ENCODE assay signal across 1 cellular context in the genomic region with DNA sequence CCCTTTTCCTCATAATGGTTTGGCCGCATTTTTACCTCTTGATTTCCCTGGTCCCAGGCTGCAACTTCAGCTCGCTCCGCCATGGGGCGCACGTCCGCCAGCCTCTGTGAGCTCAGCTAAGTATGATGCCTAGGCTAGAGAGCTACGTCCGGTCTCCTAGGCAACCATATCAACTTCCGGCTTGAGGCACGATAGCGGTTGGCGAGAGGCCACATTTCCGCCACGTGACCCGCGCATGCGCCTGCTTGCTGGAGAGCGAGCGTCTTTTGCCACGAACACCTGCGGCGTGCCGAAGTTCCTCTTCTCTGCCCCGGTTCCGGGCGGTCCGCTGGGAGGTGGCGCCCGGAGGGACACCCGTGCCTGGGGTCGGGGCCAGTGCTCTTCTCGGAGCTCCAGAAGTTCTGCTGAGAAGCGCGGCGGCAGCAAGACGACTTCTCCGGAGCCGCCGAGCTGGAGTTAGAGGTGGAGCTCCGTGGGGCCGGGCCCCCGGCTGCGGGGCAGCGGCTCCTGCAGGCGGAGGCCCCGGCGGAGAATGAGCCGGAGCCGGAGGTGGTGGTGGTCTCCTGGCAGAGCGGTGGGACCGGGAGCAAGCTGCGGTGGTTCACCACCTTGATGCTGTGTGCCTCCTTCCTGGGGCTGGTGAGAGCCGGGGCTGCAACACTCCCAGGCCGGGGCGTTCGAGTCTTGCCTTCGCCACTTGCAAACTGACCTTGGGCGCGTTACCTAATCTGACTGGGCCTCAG.
TF ChIP-seq lines count a peak whose summit lies in the region.

No MANE protein-coding gene starts in this region.

TF ChIP-seq in IMR-90, 13 proteins besides CTCF, POLR2A, EP300 and RAD21 (continued from another document):
- TF ChIP-seq ELK1 (IDR thresholded peaks at IDR 0.05; ENCODE audit: borderline replicate concordance, low read depth, low read length) (0 out of 2 replicates have a peak, but pooled peaks have one; percentile 60), CEBPB (IDR thresholded peaks at IDR 0.05; ENCODE audit: low read depth, low read length) (no peak), NFE2L2 (IDR thresholded peaks at IDR 0.05; ENCODE audit: low read depth, low read length) (peak; percentile 12; the same call in 1 of the 2 replicates), USF2 (IDR thresholded peaks at IDR 0.05; ENCODE audit: low read depth, low read length) (peak; percentile 99), CHD1 (IDR thresholded peaks at IDR 0.05; ENCODE audit: low read depth, low read length) (peak; percentile 84; the same call in 1 of the 2 replicates), BHLHE40 (IDR thresholded peaks at IDR 0.05; ENCODE audit: low read depth, low read length) (peak; percentile 93), MAZ (IDR thresholded peaks at IDR 0.05; ENCODE audit: borderline replicate concordance, low read depth, low read length) (0 out of 2 replicates have a peak, but pooled peaks have one; percentile 49), MAFK (IDR thresholded peaks at IDR 0.05; ENCODE audit: low read depth, low read length) (no peak), SMC3 (IDR thresholded peaks at IDR 0.05; ENCODE audit: low read depth, low read length) (peak; percentile 77), FOS (IDR thresholded peaks at IDR 0.05; ENCODE audit: low read depth, low read length) (0 out of 2 replicates have a peak, but pooled peaks have one; percentile 24), RFX5 (IDR thresholded peaks at IDR 0.05; ENCODE audit: low read depth, low read length) (no peak), MXI1 (IDR thresholded peaks at IDR 0.05; ENCODE audit: borderline replicate concordance, low read depth, low read length) (peak; percentile 89)
